1 cellular context compared by ENCODE assay signal in the genomic region with DNA sequence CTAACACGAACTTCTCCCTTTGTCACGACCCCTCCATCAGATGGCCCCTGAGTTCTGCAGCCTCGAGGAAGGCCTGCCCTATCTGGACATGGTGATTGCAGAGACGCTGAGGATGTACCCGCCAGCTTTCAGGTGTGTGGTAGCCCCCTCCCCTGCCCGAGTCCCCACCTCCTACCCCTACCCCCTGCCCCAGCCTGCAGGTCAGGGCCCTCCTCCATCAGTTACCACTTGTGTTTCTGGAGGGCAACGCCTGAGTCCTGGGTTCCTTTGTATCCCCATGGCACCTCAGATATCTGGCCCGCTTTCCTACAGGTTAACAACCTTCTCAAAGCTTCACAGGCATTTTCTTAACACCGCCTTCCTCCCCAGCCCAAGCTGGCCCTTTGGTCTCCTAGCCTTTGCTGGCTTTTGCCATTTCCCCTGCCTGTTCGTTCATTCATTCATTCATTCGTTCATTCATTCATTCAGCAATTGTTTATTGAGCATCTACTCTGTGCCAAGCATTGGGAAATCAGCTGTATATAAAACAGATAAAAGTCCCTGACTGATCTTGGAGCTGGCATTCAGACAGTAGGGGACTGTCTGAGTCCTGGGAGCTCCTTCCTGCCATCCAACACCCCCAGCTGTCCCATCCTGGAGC.
TF ChIP-seq lines count a peak whose summit lies in the region.

No MANE protein-coding gene starts in this region.

TF ChIP-seq in HepG2, 621 proteins besides CTCF, POLR2A, EP300 and RAD21:
- TF ChIP-seq ZNF24 (IDR thresholded peaks at IDR 0.05) (peak; percentile 86), FOSL1 (CRISPR knock-in tag; IDR thresholded peaks at IDR 0.05; ENCODE audit: borderline replicate concordance) (no peak)
